ENCODE assay signal across 26 cellular contexts in genomic region chr6:167096991-167097390, GRCh38. TPM values are rescaled to one million over a fixed set of nuclear protein-coding genes. Genes with fewer than 3 reads are reported as not detected.
DNase-seq lines count a peak whose midpoint lies in the region; ATAC-seq, FAIRE-seq and TF ChIP-seq lines count a peak whose summit lies in the region.
"Had no signal": no experiment of that assay in that cellular context is flagged by ENCODE, and none has a peak within 500 bp of the region (broad histone marks: within the 10 kb centered on the region; RNA-seq: fewer than 3 reads in every experiment).

No MANE protein-coding gene starts in this region.

- H3K4me3 ChIP-seq in SK-N-SH (ENCODE audit: low read depth in 2 of 2, low read length in 1 of 2) (no peak overlapping the region), GM12878 (no peak overlapping the region), HepG2 (replicated peaks in 1 of 3; ENCODE audit: insufficient read depth in 1 of 3, low read depth in 2 of 3, low read length in 3 of 3) (no peak overlapping the region)
- H3K4me3 ChIP-seq: A549, BLaER1, GM23248, HAP-1, K562 had no signal

- RAD21 ChIA-PET in GM12878 (lab: Charles Lee; ENCODE audit: unreplicated experiment): interaction anchor here (0.9 kb wide), 1 partner anchor 28 kb away, joined by 3 read pairs; no protein-coding TSS in a partner anchor

- TF ChIP-seq POLR2A in GM12878 (IDR thresholded peaks at IDR 0.05; ENCODE audit: low read depth, low read length): no peak
- no peak for TF ChIP-seq POLR2A in HepG2 (IDR thresholded peaks at IDR 0.05; ENCODE audit: insufficient read depth in 1 of 2, low read depth in 2 of 2, low read length in 2 of 2)

- FAIRE-seq in GM12878 (lab: Jason Lieb, UNC): no peak
- FAIRE-seq in HepG2 (lab: Jason Lieb, UNC): no peak
- FAIRE-seq: A549, K562 had no signal

- no peak for DNase-seq in SK-N-SH
- DNase-seq in GM12878 (ENCODE audit: low read depth, low spot score): no peak
- no peak for DNase-seq in mesothelial cell of epicardium (ENCODE audit: low spot score in 2 of 2, unreplicated experiment in 2 of 2)
- no peak for DNase-seq in NCI-H2171 treated with DMSO at 0.1 percent for 48 hours (lab: John Stamatoyannopoulos, UW)
- DNase-seq in HepG2 (ENCODE audit: low spot score): no peak
- no peak for DNase-seq in activated T-cell treated with anti-CD3 and anti-CD28 coated beads, Interleukin-2, amount 50 U/mL, for 48 hours
- no peak for DNase-seq in T-helper 9 cell
- DNase-seq: AML-193; CD8-positive, alpha-beta memory T cell; COR-L47; DMS 273 treated with DMSO at 0.1 percent for 48 hours; DMS53; DND-41; EL; GM23248; IMR-90 had no signal

- CTCF ChIA-PET in SK-N-SH (lab: Yijun Ruan, JAX) (no interaction called here), GM12878 (lab: Yijun Ruan, JAX) (interaction anchor here (0.7 to 3.3 kb wide), 2 partner anchors 17 to 816 kb away, joined by 3 to 20 read pairs; no protein-coding TSS in a partner anchor), HepG2 (lab: Yijun Ruan, JAX; ENCODE audit: low intra/inter-chr PET ratio, low total read pairs) (no interaction called here)

- H3K4me1 Mint-ChIP-seq in mesothelial cell of epicardium: peaks cover 17% of the 10 kb centered on the region

- intact Hi-C loops in GM12878 (cut with micrococcal nuclease; ENCODE audit: unreplicated experiment): loop anchor here (5.0 to 10.0 kb wide), 2 partner anchors 265 to 762 kb away; no protein-coding TSS in a partner anchor
- intact Hi-C loops in HepG2 (cut with micrococcal nuclease; ENCODE audit: unreplicated experiment): no loop called here

- TF ChIP-seq CTCF in SK-N-SH (IDR thresholded peaks at IDR 0.05) (no peak), GM12878 (IDR thresholded peaks at IDR 0.05 in 2 of 3, conservative IDR thresholded peaks at IDR 0.05 in 1 of 3; ENCODE audit: control insufficient read depth in 2 of 3, extremely low read depth in 1 of 3, insufficient read depth in 1 of 3, low read depth in 3 of 3, low read length in 3 of 3) (no peak), mesothelial cell of epicardium (IDR thresholded peaks at IDR 0.05; ENCODE audit: unreplicated experiment) (no peak), HepG2 (CRISPR knock-in tag; IDR thresholded peaks at IDR 0.05) (no peak)

- H3K27ac Mint-ChIP-seq in mesothelial cell of epicardium: peak overlapping the region; percentile 39

- H3K4me1 ChIP-seq in SK-N-SH (ENCODE audit: control insufficient read depth in 1 of 2, insufficient read depth in 2 of 2, low read depth in 1 of 2, low read length in 1 of 2) (no peaks in the 10 kb centered on the region; a peak in 1 of 4 replicates), GM12878 (ENCODE audit: control insufficient read depth, insufficient read depth, low read length) (peaks cover 49% of the 10 kb centered on the region), HepG2 (ENCODE audit: insufficient read depth, low read length) (peaks cover 11% of the 10 kb centered on the region)
- H3K4me1 ChIP-seq: A549, HAP-1 had no signal

- H3K9ac ChIP-seq in SK-N-SH (no peak overlapping the region), GM12878 (ENCODE audit: control insufficient read depth, insufficient read depth, low read length) (no peak overlapping the region), HepG2 (ENCODE audit: insufficient read depth, low read depth, low read length) (no peak overlapping the region)
- H3K9ac ChIP-seq: BLaER1, GM23248 had no signal

- H3K36me3 Mint-ChIP-seq in mesothelial cell of epicardium: no peaks in the 10 kb centered on the region
- H3K36me3 Mint-ChIP-seq: CD14-positive monocyte; CD8-positive, alpha-beta memory T cell had no signal

- no peak for TF ChIP-seq EP300 in SK-N-SH (IDR thresholded peaks at IDR 0.05; ENCODE audit: borderline replicate concordance in 1 of 2, low read depth in 1 of 2, low read length in 1 of 2)
- TF ChIP-seq EP300 in GM12878 (IDR thresholded peaks at IDR 0.05; ENCODE audit: borderline replicate concordance in 1 of 2, control insufficient read depth in 1 of 2, low read depth in 2 of 2, low read length in 2 of 2): no peak
- no peak for TF ChIP-seq EP300 in HepG2 (IDR thresholded peaks at IDR 0.05; ENCODE audit: low read depth in 2 of 2, low read length in 2 of 2)
- no peak for TF ChIP-seq EP300 in HepG2 (CRISPR knock-in tag; IDR thresholded peaks at IDR 0.05; ENCODE audit: borderline replicate concordance)

- BruUV-seq in GM12878 (replicated peaks; lab: Mats Ljungman, UMichigan) (no TSS peak), HepG2 (replicated peaks; lab: Mats Ljungman, UMichigan) (no TSS peak)

- H4K20me1 ChIP-seq in SK-N-SH (ENCODE audit: insufficient read depth): no peaks in the 10 kb centered on the region
- no peaks in the 10 kb centered on the region for H4K20me1 ChIP-seq in GM12878 (ENCODE audit: control insufficient read depth, insufficient read depth)
- no peaks in the 10 kb centered on the region for H4K20me1 ChIP-seq in HepG2 (ENCODE audit: insufficient read depth, low read length)
- H4K20me1 ChIP-seq: BLaER1 had no signal

- WGBS in SK-N-SH (ENCODE audit: low lambda C conversion rate): 61% methylated on average over 7 of the region's 7 CpGs
- 99% methylated on average over 7 of the region's 7 CpGs for WGBS in GM12878 (ENCODE audit: insufficient coverage, insufficient replicate concordance, low lambda C conversion rate, missing lambda C conversion rate)
- 72% methylated on average over 7 of the region's 7 CpGs for WGBS in HepG2 (ENCODE audit: low lambda C conversion rate)

- in situ Hi-C loops in GM12878 (cut with MboI): no loop called here
- in situ Hi-C loops in HepG2 (cut with HindIII; ENCODE audit: extremely low pct_ligation_motif_present, low pct_unique_long_range_greater_than_20kb): no loop called here

- POLR2A ChIA-PET in SK-N-SH (lab: Yijun Ruan, JAX): no interaction called here
- POLR2A ChIA-PET in GM12878 (lab: Charles Lee): interaction anchor here (0.7 to 3.0 kb wide), 2 partner anchors 17 to 25 kb away, joined by 4 to 17 read pairs; no protein-coding TSS in a partner anchor
- POLR2A ChIA-PET in HepG2 (lab: Yijun Ruan, JAX): no interaction called here

- H3K27ac ChIP-seq in SK-N-SH (ENCODE audit: low read depth in 2 of 2, low read length in 1 of 2) (no peak overlapping the region), GM12878 (ENCODE audit: control insufficient read depth, insufficient read depth) (0 out of 2 replicates have a peak overlapping the region, but pooled peaks have one; percentile 39), HepG2 (ENCODE audit: extremely low read length, insufficient read depth, low read length) (no peak overlapping the region)
- H3K27ac ChIP-seq: 22Rv1, A549, BLaER1, GM23248, HL-60 had no signal

- no peaks in the 10 kb centered on the region for H3F3A ChIP-seq in SK-N-SH (replicated peaks; ENCODE audit: insufficient read depth)

- H2AFZ ChIP-seq in SK-N-SH (ENCODE audit: low read depth): no peak overlapping the region
- H2AFZ ChIP-seq in GM12878 (ENCODE audit: control insufficient read depth, low read depth, low read length): no peak overlapping the region
- no peak overlapping the region for H2AFZ ChIP-seq in HepG2 (ENCODE audit: low read length)
- H2AFZ ChIP-seq: GM23248 had no signal

- H3K4me3 Mint-ChIP-seq in mesothelial cell of epicardium: no peak overlapping the region
- H3K4me3 Mint-ChIP-seq: CD14-positive monocyte; CD8-positive, alpha-beta memory T cell had no signal

- H3K79me2 ChIP-seq in SK-N-SH (ENCODE audit: insufficient read depth): no peaks in the 10 kb centered on the region
- H3K79me2 ChIP-seq in GM12878 (ENCODE audit: control insufficient read depth, insufficient read depth, low read length): peaks cover 14% of the 10 kb centered on the region
- no peaks in the 10 kb centered on the region for H3K79me2 ChIP-seq in HepG2 (ENCODE audit: insufficient read depth, low read length)

- H3K9me2 ChIP-seq in SK-N-SH: no peaks in the 10 kb centered on the region

- SMC1A ChIA-PET in GM12878 (lab: Charles Lee; ENCODE audit: uncharacterized antibody, unreplicated experiment): interaction anchor here (1.0 to 10.1 kb wide), 4 partner anchors 12 to 95 kb away, joined by 3 to 97 read pairs (median 11); partner anchors contain the start of gene CEP43

- no peaks in the 10 kb centered on the region for H3K9me3 Mint-ChIP-seq in mesothelial cell of epicardium
- H3K9me3 Mint-ChIP-seq: CD14-positive monocyte; CD8-positive, alpha-beta memory T cell had no signal

- no peaks in the 10 kb centered on the region for H3K27me3 ChIP-seq in SK-N-SH (ENCODE audit: insufficient read depth)
- no peaks in the 10 kb centered on the region for H3K27me3 ChIP-seq in GM12878 (replicated peaks in 1 of 2; ENCODE audit: control insufficient read depth in 2 of 2, insufficient read depth in 2 of 2, low read length in 1 of 2)
- H3K27me3 ChIP-seq in HepG2 (ENCODE audit: control insufficient read depth in 1 of 2, insufficient read depth in 2 of 2, low read length in 2 of 2): peaks cover 4 to 8% of the 10 kb centered on the region in 2 experiments; a peak in 3 of 5 replicates
- H3K27me3 ChIP-seq: BLaER1 had no signal

- no peak overlapping the region for H3K4me2 ChIP-seq in SK-N-SH
- no peak overlapping the region for H3K4me2 ChIP-seq in GM12878 (ENCODE audit: control insufficient read depth, insufficient read depth)
- no peak overlapping the region for H3K4me2 ChIP-seq in HepG2 (ENCODE audit: low read depth, low read length)
- H3K4me2 ChIP-seq: A549 had no signal

- ATAC-seq in SK-N-SH treated with all-trans-retinoic acid at 6 μM for 48 hours (no peak), GM12878 (no peak), HepG2 (no peak)
- ATAC-seq: A549, K562 had no signal

- TF ChIP-seq RAD21 in SK-N-SH (IDR thresholded peaks at IDR 0.05; ENCODE audit: low read length): no peak
- TF ChIP-seq RAD21 in GM12878 (IDR thresholded peaks at IDR 0.05; ENCODE audit: insufficient read depth, low read depth, low read length): no peak
- no peak for TF ChIP-seq RAD21 in HepG2 (CRISPR knock-in tag; IDR thresholded peaks at IDR 0.05)

- no peaks in the 10 kb centered on the region for H3K36me3 ChIP-seq in SK-N-SH (replicated peaks in 1 of 2; ENCODE audit: control insufficient read depth in 1 of 2, insufficient read depth in 2 of 2, low read length in 1 of 2)
- H3K36me3 ChIP-seq in GM12878 (ENCODE audit: control insufficient read depth in 2 of 2, insufficient read depth in 2 of 2, low read length in 1 of 2): no peaks in the 10 kb centered on the region
- H3K36me3 ChIP-seq in HepG2 (replicated peaks in 1 of 2; ENCODE audit: control insufficient read depth in 1 of 2, insufficient read depth in 2 of 2, low read length in 2 of 2): no peaks in the 10 kb centered on the region
- H3K36me3 ChIP-seq: BLaER1, HAP-1 had no signal

- H3K27me3 Mint-ChIP-seq in mesothelial cell of epicardium (ENCODE audit: low read depth): no peaks in the 10 kb centered on the region

- H3K9me3 ChIP-seq in SK-N-SH (no peaks in the 10 kb centered on the region), GM12878 (replicated peaks; ENCODE audit: control insufficient read depth, insufficient read depth, low read length) (no peaks in the 10 kb centered on the region), HepG2 (ENCODE audit: low read length) (no peaks in the 10 kb centered on the region)
- H3K9me3 ChIP-seq: A549, BLaER1, HAP-1 had no signal

RNA-seq across cellular contexts. Expression of gene CCR6, which starts 25.9 kb away (rescaled TPM):
- not detected in 2 replicates for polyA plus RNA-seq in SK-N-SH (2012; rRNA removed)
- not detected in 2 replicates for polyA plus RNA-seq in SK-N-SH (2012; cell fraction: cytosol; rRNA removed)
- not detected in 2 replicates for polyA plus RNA-seq in SK-N-SH (2012; cell fraction: nucleus; rRNA removed)
- 2.4 and 2.7 TPM in 2 replicates for total RNA-seq in GM12878 (2013; cell fraction: nucleolus; rRNA removed)
- total RNA-seq in GM12878 (2014; rRNA removed): 7.2 and 7.6 TPM in 2 replicates
- 6.6 and 7.5 TPM in 2 replicates for total RNA-seq in GM12878 (2014; rRNA removed; fragmentation: Illumina TruSeq; extraction: Trizol)
- 5.6 and 7.3 TPM in 2 replicates for total RNA-seq in GM12878 (2021)
- 2.3 TPM for polyA plus RNA-seq in GM12878 (2011; ENCODE audit: low read depth)
- 5.6 and 7.0 TPM in 2 replicates for polyA plus RNA-seq in GM12878 (2011; rRNA removed)
- 7.5 and 7.6 TPM in 2 replicates for polyA plus RNA-seq in GM12878 (2011; cell fraction: cytosol; rRNA removed)
- 0.67 and 1.7 TPM in 2 replicates for polyA plus RNA-seq in GM12878 (2011; cell fraction: nucleus; rRNA removed)
- 1.9 and 3.1 TPM in 2 replicates for polyA plus RNA-seq in GM12878 (2012)
- polyA plus RNA-seq in GM12878 (2014; fragmentation: Illumina TruSeq; extraction: Trizol): 7.6 and 8.1 TPM in 2 replicates
- 1 to 10 TPM; 5.5 to 6.8 TPM for polyA plus RNA-seq in GM12878 (2014; fragmentation: Nextera tagmentation; extraction: Ambion mirVana)
- polyA plus RNA-seq in GM12878 (2014; rRNA removed): 4.8 and 5.6 TPM in 2 replicates
- 1 to 10 TPM; 2.2 to 3.3 TPM for polyA plus RNA-seq in GM12878 (2016; fragmentation: Nextera tagmentation; extraction: Ambion mirVana)
- polyA minus RNA-seq in GM12878 (2011; rRNA and poly(A)+ RNA removed): 12.6 and 15.8 TPM in 2 replicates
- polyA minus RNA-seq in GM12878 (2011; cell fraction: cytosol; rRNA and poly(A)+ RNA removed): 1.1 and 2.7 TPM in 2 replicates
- polyA minus RNA-seq in GM12878 (2011; cell fraction: nucleus; rRNA and poly(A)+ RNA removed): 0.73 and 1.3 TPM in 2 replicates
- not detected in 3 replicates for total RNA-seq in mesothelial cell of epicardium
- 4.2 and 4.5 TPM in 2 replicates for total RNA-seq in HepG2 (2016; rRNA removed; fragmentation: Illumina TruSeq; extraction: Trizol)
- 0.10 TPM in 1 of 2 replicates, not detected in the other for total RNA-seq in HepG2 (2016; cell fraction: cytosol; rRNA removed; fragmentation: Illumina TruSeq; extraction: Trizol; ENCODE audit: low read depth)
- total RNA-seq in HepG2 (2016; cell fraction: insoluble cytoplasmic fraction; rRNA removed; fragmentation: Illumina TruSeq; extraction: Trizol): 4.0 and 4.5 TPM in 2 replicates
- total RNA-seq in HepG2 (2016; cell fraction: membrane; rRNA removed; fragmentation: Illumina TruSeq; extraction: Trizol): 1.2 and 1.3 TPM in 2 replicates
- total RNA-seq in HepG2 (2016; cell fraction: nucleus; rRNA removed; fragmentation: Illumina TruSeq; extraction: Trizol): 0.56 and 1.4 TPM in 2 replicates
- polyA plus RNA-seq in HepG2 (2011; rRNA removed): 8.7 and 11.3 TPM in 2 replicates
- 11.0 and 18.6 TPM in 2 replicates for polyA plus RNA-seq in HepG2 (2011; cell fraction: cytosol; rRNA removed)
- polyA plus RNA-seq in HepG2 (2011; cell fraction: nucleus; rRNA removed): 3.2 and 3.5 TPM in 2 replicates
- 9.4 and 18.5 TPM in 2 replicates for polyA plus RNA-seq in HepG2 (2012)
- polyA plus RNA-seq in HepG2 (2016; cell fraction: cytosol; fragmentation: Illumina TruSeq; extraction: Trizol; ENCODE audit: low read depth): 0.07 and 0.20 TPM in 2 replicates
- 2.7 and 3.0 TPM in 2 replicates for polyA plus RNA-seq in HepG2 (2016; cell fraction: insoluble cytoplasmic fraction; fragmentation: Illumina TruSeq; extraction: Trizol; ENCODE audit: low read depth)
- polyA plus RNA-seq in HepG2 (2016; cell fraction: membrane; fragmentation: Illumina TruSeq; extraction: Trizol; ENCODE audit: low read depth): 0.43 and 0.55 TPM in 2 replicates
- polyA plus RNA-seq in HepG2 (2016; cell fraction: nucleus; fragmentation: Illumina TruSeq; extraction: Trizol; ENCODE audit: insufficient read depth, low read depth): 1.1 and 2.3 TPM in 2 replicates
- 31.5 TPM in 1 of 2 replicates, not detected in the other for polyA minus RNA-seq in HepG2 (2011; rRNA and poly(A)+ RNA removed; ENCODE audit: low replicate concordance)
- 9.9 and 14.7 TPM in 2 replicates for polyA minus RNA-seq in HepG2 (2011; cell fraction: cytosol; rRNA and poly(A)+ RNA removed)
- polyA minus RNA-seq in HepG2 (2011; cell fraction: nucleus; rRNA and poly(A)+ RNA removed): 0.77 and 1.4 TPM in 2 replicates
- total RNA-seq: G401, GM23248, H4, IMR-90, K562 had no signal
- polyA plus RNA-seq: GM23248, IMR-90, K562 had no signal
